In genomic region chr16:15654591-15654990, GRCh38 we compare ENCODE assay signal across 16 cellular contexts. TPM values are rescaled to one million over a fixed set of nuclear protein-coding genes. Genes with fewer than 3 reads are reported as not detected.
A peak's percentile ranks its signal among the peaks of the same experiment; 100 is the strongest.
DNase-seq lines count a peak whose midpoint lies in the region; ATAC-seq, FAIRE-seq and TF ChIP-seq lines count a peak whose summit lies in the region.
"Had no signal": no experiment of that assay in that cellular context is flagged by ENCODE, and none has a peak within 500 bp of the region (broad histone marks: within the 10 kb centered on the region; RNA-seq: fewer than 3 reads in every experiment).

No MANE protein-coding gene starts in this region.

- peaks cover 87% of the 10 kb centered on the region for H3K79me2 ChIP-seq in GM12878 (ENCODE audit: control insufficient read depth, insufficient read depth, low read length)

- TF ChIP-seq EP300 in GM12878 (IDR thresholded peaks at IDR 0.05; ENCODE audit: borderline replicate concordance in 1 of 2, control insufficient read depth in 1 of 2, low read depth in 2 of 2, low read length in 2 of 2) (no peak), sigmoid colon (IDR thresholded peaks at IDR 0.05) (no peak)

- POLR2A ChIA-PET in CD4-positive, alpha-beta memory T cell (lab: Charles Lee; ENCODE audit: partially characterized antibody) = interaction anchor here (0.6 kb wide), 1 partner anchor 351 kb away, joined by 4 read pairs; no protein-coding TSS in a partner anchor
- POLR2A ChIA-PET in IMR-90 (lab: Charles Lee; ENCODE audit: unreplicated experiment) (no interaction called here), GM12878 (lab: Charles Lee) (no interaction called here)

- CTCF ChIA-PET in CD4-positive, alpha-beta memory T cell (lab: Charles Lee; ENCODE audit: partially characterized antibody) = interaction anchor here (0.9 kb wide), 1 partner anchor 13 kb away, joined by 3 read pairs; no protein-coding TSS in a partner anchor
- CTCF ChIA-PET in IMR-90 (lab: Yijun Ruan, JAX) = interaction anchor here (0.6 kb wide), 1 partner anchor 116 kb away, joined by 4 read pairs; no protein-coding TSS in a partner anchor
- CTCF ChIA-PET in GM12878 (lab: Yijun Ruan, JAX) = interaction anchor here (2.5 kb wide), 1 partner anchor 12 kb away, joined by 14 read pairs; the partner anchor contains the start of gene MARF1

- no peaks in the 10 kb centered on the region for H3K27me3 Mint-ChIP-seq in CD4-positive, alpha-beta memory T cell
- H3K27me3 Mint-ChIP-seq: IgD-negative memory B cell had no signal

- no peak overlapping the region for H3K18ac ChIP-seq in IMR-90 (ENCODE audit: low read depth, low read length)

- peaks cover 73% of the 10 kb centered on the region for H3K4me1 ChIP-seq in CD4-positive, alpha-beta memory T cell (ENCODE audit: insufficient read depth, low read length)
- peaks cover 5% of the 10 kb centered on the region for H3K4me1 ChIP-seq in IMR-90 (ENCODE audit: control insufficient read depth, insufficient read depth, low read length)
- H3K4me1 ChIP-seq in GM12878 (ENCODE audit: control insufficient read depth, insufficient read depth, low read length) = peaks cover 31% of the 10 kb centered on the region
- H3K4me1 ChIP-seq in sigmoid colon = peaks cover 0 to 52% (median 38%) of the 10 kb centered on the region in 4 donors

- H2AK5ac ChIP-seq in IMR-90 (ENCODE audit: low read depth, low read length) = peak overlapping the region; percentile 20; the same call in 1 of the 2 replicates

- no peak overlapping the region for H3K4ac ChIP-seq in IMR-90 (ENCODE audit: low read depth, low read length)

- H3K4me2 ChIP-seq in IMR-90 (ENCODE audit: low read depth, low read length) (no peak overlapping the region), GM12878 (ENCODE audit: control insufficient read depth, insufficient read depth) (peak overlapping the region; percentile 1; the same call in 1 of the 2 replicates)
- H3K4me2 ChIP-seq: A549 had no signal

- no peak overlapping the region for H2BK20ac ChIP-seq in IMR-90 (ENCODE audit: low read depth, low read length)

- H3K27me3 ChIP-seq in CD4-positive, alpha-beta memory T cell (ENCODE audit: insufficient read depth, low read length) = no peaks in the 10 kb centered on the region
- H3K27me3 ChIP-seq in IMR-90 (ENCODE audit: control insufficient read depth, insufficient read depth, low read length) (no peaks in the 10 kb centered on the region), GM12878 (replicated peaks in 1 of 2; ENCODE audit: control insufficient read depth in 2 of 2, insufficient read depth in 2 of 2, low read length in 1 of 2) (no peaks in the 10 kb centered on the region), sigmoid colon (no peaks in the 10 kb centered on the region)

- H3K4me3 Mint-ChIP-seq in CD4-positive, alpha-beta memory T cell = no peak overlapping the region

- H2AK9ac ChIP-seq in IMR-90 (replicated peaks; ENCODE audit: low read depth, low read length, poor library complexity) = no peak overlapping the region

- ATAC-seq in IMR-90 (ENCODE audit: low read depth) = no peak
- no peak for ATAC-seq in GM12878
- no peak for ATAC-seq in HG03097 (IDR thresholded peaks at IDR 0.05; ENCODE audit: low FRiP score, unreplicated experiment)
- ATAC-seq: A549, HCT116 had no signal

- peaks cover 7% of the 10 kb centered on the region for H3K36me3 ChIP-seq in CD4-positive, alpha-beta memory T cell (ENCODE audit: insufficient read depth, low read length)
- H3K36me3 ChIP-seq in IMR-90 (ENCODE audit: control insufficient read depth, insufficient read depth, low read length) (no peaks in the 10 kb centered on the region), GM12878 (ENCODE audit: control insufficient read depth in 2 of 2, insufficient read depth in 2 of 2, low read length in 1 of 2) (peaks cover 0 to 15% of the 10 kb centered on the region in 2 experiments; a peak in 3 of 4 replicates), sigmoid colon (no peaks in the 10 kb centered on the region)

- peaks cover 42 to 75% (median 57%) of the 10 kb centered on the region in 4 donors for H3K4me1 Mint-ChIP-seq in CD4-positive, alpha-beta memory T cell

- H3K9me3 Mint-ChIP-seq in CD4-positive, alpha-beta memory T cell = no peaks in the 10 kb centered on the region
- H3K9me3 Mint-ChIP-seq: IgD-negative memory B cell had no signal

- no peak for TF ChIP-seq CTCF in IMR-90 (conservative IDR thresholded peaks at IDR 0.05; ENCODE audit: low read depth, low read length)
- TF ChIP-seq CTCF in GM12878 (IDR thresholded peaks at IDR 0.05 in 2 of 3, conservative IDR thresholded peaks at IDR 0.05 in 1 of 3; ENCODE audit: control insufficient read depth in 2 of 3, extremely low read depth in 1 of 3, insufficient read depth in 1 of 3, low read depth in 3 of 3, low read length in 3 of 3) = no peak
- TF ChIP-seq CTCF in sigmoid colon (IDR thresholded peaks at IDR 0.05) = no peak

- TF ChIP-seq RAD21 in IMR-90 (IDR thresholded peaks at IDR 0.05; ENCODE audit: low read length) = no peak
- TF ChIP-seq RAD21 in GM12878 (IDR thresholded peaks at IDR 0.05; ENCODE audit: insufficient read depth, low read depth, low read length) = no peak

- no peak overlapping the region for H2BK15ac ChIP-seq in IMR-90 (ENCODE audit: low read depth, low read length)

- H3K23ac ChIP-seq in IMR-90 (ENCODE audit: low read depth, low read length) = no peak overlapping the region

- no peak for TF ChIP-seq POLR2A in IMR-90 (IDR thresholded peaks at IDR 0.05; ENCODE audit: low read depth, low read length)
- TF ChIP-seq POLR2A in GM12878 (IDR thresholded peaks at IDR 0.05; ENCODE audit: low read depth, low read length) = no peak
- TF ChIP-seq POLR2A in sigmoid colon (IDR thresholded peaks at IDR 0.05) = no peak

- H2AFZ ChIP-seq in IMR-90 (replicated peaks; ENCODE audit: low read length, poor library complexity) (no peak overlapping the region), GM12878 (ENCODE audit: control insufficient read depth, low read depth, low read length) (no peak overlapping the region)
- H2AFZ ChIP-seq: GM23248 had no signal

- H3K79me1 ChIP-seq in IMR-90 (ENCODE audit: low read depth in 1 of 2, low read length in 2 of 2) = peaks cover 47 to 74% of the 10 kb centered on the region in 2 experiments

- H3K4me3 ChIP-seq in CD4-positive, alpha-beta memory T cell (ENCODE audit: low read length in 2 of 2) = no peak overlapping the region
- no peak overlapping the region for H3K4me3 ChIP-seq in IMR-90 (ENCODE audit: insufficient read depth, low read depth, low read length)
- no peak overlapping the region for H3K4me3 ChIP-seq in GM12878
- H3K4me3 ChIP-seq in sigmoid colon = no peak overlapping the region
- H3K4me3 ChIP-seq: A549 had no signal

- in situ Hi-C loops in IMR-90 (cut with MboI; ENCODE audit: low sequenced_read_pairs) = no loop called here
- in situ Hi-C loops in GM12878 (cut with MboI) = no loop called here

- peak overlapping the region in 5 of 7 donors; percentile 6 to 98 (median 47) for H3K27ac Mint-ChIP-seq in CD4-positive, alpha-beta memory T cell

- H3K27ac ChIP-seq in CD4-positive, alpha-beta memory T cell (ENCODE audit: low read depth, low read length) = no peak overlapping the region
- H3K27ac ChIP-seq in IMR-90 (ENCODE audit: insufficient read depth, low read length) (no peak overlapping the region), GM12878 (ENCODE audit: control insufficient read depth, insufficient read depth) (no peak overlapping the region), sigmoid colon (peak overlapping the region in 2 of 4 donors; percentile 16 to 98)
- H3K27ac ChIP-seq: A549, HL-60 had no signal

- H2BK120ac ChIP-seq in IMR-90 (ENCODE audit: low read depth, low read length) = no peak overlapping the region

- no peak overlapping the region for H2BK5ac ChIP-seq in IMR-90 (ENCODE audit: low read depth, low read length, poor library complexity, severe bottlenecking)

- SMC1A ChIA-PET in GM12878 (lab: Charles Lee; ENCODE audit: uncharacterized antibody, unreplicated experiment) = interaction anchor here (2.5 kb wide), 1 partner anchor 13 kb away, joined by 20 read pairs; the partner anchor contains the start of gene MARF1

- H3K9ac ChIP-seq in IMR-90 (ENCODE audit: low read depth, low read length) = no peak overlapping the region
- H3K9ac ChIP-seq in GM12878 (ENCODE audit: control insufficient read depth, insufficient read depth, low read length) = no peak overlapping the region
- H3K9ac ChIP-seq: GM23248 had no signal

- peaks cover 5 to 50% of the 10 kb centered on the region in 2 donors for H3K36me3 Mint-ChIP-seq in CD4-positive, alpha-beta memory T cell

- no peak for FAIRE-seq in GM12878 (lab: Jason Lieb, UNC)
- FAIRE-seq: A549, GM12891, H54 had no signal

- H3K14ac ChIP-seq in IMR-90 (replicated peaks; ENCODE audit: low read depth, low read length) = no peak overlapping the region

- RAD21 ChIA-PET in GM12878 (lab: Charles Lee; ENCODE audit: unreplicated experiment) = no interaction called here

- H4K8ac ChIP-seq in IMR-90 (ENCODE audit: low read depth in 2 of 2, low read length in 2 of 2) = no peak overlapping the region

- no peak overlapping the region for H4K5ac ChIP-seq in IMR-90 (ENCODE audit: low read depth, low read length)

- H3K9me1 ChIP-seq in IMR-90 (ENCODE audit: insufficient read depth, low read length) = peaks cover 25% of the 10 kb centered on the region

- no peak overlapping the region for H4K91ac ChIP-seq in IMR-90 (ENCODE audit: insufficient read depth, low read depth, low read length)

- 80% methylated on average over 1 of the region's 2 CpGs; no CpG with 5 or more reads in 1 of the 2 experiments for WGBS in IMR-90 (ENCODE audit: extremely low coverage in 2 of 2, insufficient read length in 1 of 2), 2 experiments
- 100% methylated on average over 1 of the region's 2 CpGs for WGBS in GM12878 (ENCODE audit: insufficient coverage, insufficient replicate concordance, low lambda C conversion rate, missing lambda C conversion rate)
- WGBS in sigmoid colon, 2 donors = 83 to 89% methylated on average over 2 of the region's 2 CpGs

- BruUV-seq in IMR-90 (replicated peaks; lab: Mats Ljungman, UMichigan) = no TSS peak
- TSS peak; percentile 25 for BruUV-seq in GM12878 (replicated peaks; lab: Mats Ljungman, UMichigan)

- no peak for DNase-seq in CD4-positive, alpha-beta memory T cell
- DNase-seq in IMR-90 = no peak
- no peak for DNase-seq in GM12878 (ENCODE audit: low read depth, low spot score)
- DNase-seq in sigmoid colon = peak; percentile 13
- DNase-seq in KG1 (lab: John Stamatoyannopoulos, UW) = no peak
- DNase-seq in effector CD4-positive, alpha-beta T cell = no peak
- DNase-seq: Calu3, DMS 273 treated with DMSO at 0.1 percent for 48 hours, GM23248 had no signal

- H4K20me1 ChIP-seq in IMR-90 (ENCODE audit: insufficient read depth, low read length) (peaks cover 58% of the 10 kb centered on the region), GM12878 (ENCODE audit: control insufficient read depth, insufficient read depth) (peaks cover 3% of the 10 kb centered on the region; the same call in 1 of the 2 replicates)

- H3K56ac ChIP-seq in IMR-90 (ENCODE audit: extremely low read depth, insufficient read depth, low read length) = no peak overlapping the region

- intact Hi-C loops in CD4-positive, alpha-beta memory T cell (cut with micrococcal nuclease) = no loop called here
- intact Hi-C loops in IMR-90 (cut with micrococcal nuclease) = loop anchor here (5.0 kb wide), 1 partner anchor 48 kb away; no protein-coding TSS in a partner anchor
- intact Hi-C loops in GM12878 (cut with micrococcal nuclease; ENCODE audit: unreplicated experiment) = no loop called here
- intact Hi-C loops in sigmoid colon (cut with DNase I) = loop anchor here (5.0 kb wide), 1 partner anchor 538 kb away; no protein-coding TSS in a partner anchor

- no peaks in the 10 kb centered on the region for H3K9me3 ChIP-seq in CD4-positive, alpha-beta memory T cell (ENCODE audit: control insufficient read depth in 1 of 2, low read length in 2 of 2)
- no peaks in the 10 kb centered on the region for H3K9me3 ChIP-seq in IMR-90 (ENCODE audit: control insufficient read depth, insufficient read depth, low read length)
- no peaks in the 10 kb centered on the region for H3K9me3 ChIP-seq in GM12878 (replicated peaks; ENCODE audit: control insufficient read depth, insufficient read depth, low read length)
- no peaks in the 10 kb centered on the region for H3K9me3 ChIP-seq in sigmoid colon
- H3K9me3 ChIP-seq: A549 had no signal

- dilution Hi-C loops in IMR-90 (cut with HindIII; ENCODE audit: low sequenced_read_pairs, unreplicated experiment) = no loop called here

RNA-seq across cellular contexts. Expression of gene NDE1, which starts 4.5 kb away (rescaled TPM):
- total RNA-seq in CD4-positive, alpha-beta memory T cell = 100 to 1,000 TPM; 124 to 128 TPM
- 10 to 100 TPM; 15.3 to 63.9 TPM for polyA plus RNA-seq in CD4-positive, alpha-beta memory T cell
- 29.2 and 34.4 TPM in 2 replicates for total RNA-seq in IMR-90 (2012; rRNA removed)
- polyA plus RNA-seq in IMR-90 (2012; rRNA removed) = 17.3 and 22.7 TPM in 2 replicates
- polyA plus RNA-seq in IMR-90 (2012; cell fraction: cytosol; rRNA removed) = 14.0 and 28.0 TPM in 2 replicates
- polyA plus RNA-seq in IMR-90 (2012; cell fraction: nucleus; rRNA removed; ENCODE audit: low replicate concordance) = 8.8 and 21.5 TPM in 2 replicates
- 114 and 115 TPM in 2 replicates for total RNA-seq in GM12878 (2013; cell fraction: nucleolus; rRNA removed)
- total RNA-seq in GM12878 (2014; rRNA removed) = 68.4 and 73.1 TPM in 2 replicates
- total RNA-seq in GM12878 (2014; rRNA removed; fragmentation: Illumina TruSeq; extraction: Trizol) = 89.0 and 92.8 TPM in 2 replicates
- total RNA-seq in GM12878 (2021) = 148 and 156 TPM in 2 replicates
- 32.2 TPM for polyA plus RNA-seq in GM12878 (2011; ENCODE audit: low read depth)
- polyA plus RNA-seq in GM12878 (2011; rRNA removed) = 47.9 and 51.1 TPM in 2 replicates
- polyA plus RNA-seq in GM12878 (2011; cell fraction: cytosol; rRNA removed) = 62.1 and 78.8 TPM in 2 replicates
- 34.2 and 47.9 TPM in 2 replicates for polyA plus RNA-seq in GM12878 (2011; cell fraction: nucleus; rRNA removed)
- polyA plus RNA-seq in GM12878 (2012) = 51.2 and 74.8 TPM in 2 replicates
- 105 and 106 TPM in 2 replicates for polyA plus RNA-seq in GM12878 (2014; fragmentation: Illumina TruSeq; extraction: Trizol)
- polyA plus RNA-seq in GM12878 (2014; fragmentation: Nextera tagmentation; extraction: Ambion mirVana) = 1 to 10 TPM; 5.7 to 7.4 TPM
- 82.8 and 92.7 TPM in 2 replicates for polyA plus RNA-seq in GM12878 (2014; rRNA removed)
- polyA plus RNA-seq in GM12878 (2016; fragmentation: Nextera tagmentation; extraction: Ambion mirVana) = 100 to 1,000 TPM in 1 of 2 experiments, 10 to 100 TPM in 1; 94.6 to 110 TPM
- polyA minus RNA-seq in GM12878 (2011; rRNA and poly(A)+ RNA removed) = 39.5 and 59.3 TPM in 2 replicates
- 40.0 and 49.7 TPM in 2 replicates for polyA minus RNA-seq in GM12878 (2011; cell fraction: cytosol; rRNA and poly(A)+ RNA removed)
- 20.6 and 44.3 TPM in 2 replicates for polyA minus RNA-seq in GM12878 (2011; cell fraction: nucleus; rRNA and poly(A)+ RNA removed)
- total RNA-seq in sigmoid colon = 10 to 100 TPM; 27.1 to 86.1 (median 35.3) TPM
- 10 to 100 TPM; 11.3 to 29.3 (median 13.8) TPM for polyA plus RNA-seq in sigmoid colon

RNA-seq across cellular contexts. Expression of gene MARF1, which starts 11.6 kb away (rescaled TPM):
- 100 to 1,000 TPM; 223 to 235 TPM for total RNA-seq in CD4-positive, alpha-beta memory T cell
- 10 to 100 TPM in 1 of 2 donors, 1 to 10 TPM in 1; 6.8 to 19.7 TPM for polyA plus RNA-seq in CD4-positive, alpha-beta memory T cell
- total RNA-seq in IMR-90 (2012; rRNA removed) (7.8 and 9.0 TPM in 2 replicates), GM12878 (2014; rRNA removed) (11.7 and 13.8 TPM in 2 replicates), GM12878 (2014; rRNA removed; fragmentation: Illumina TruSeq; extraction: Trizol) (13.0 and 13.5 TPM in 2 replicates), GM12878 (2021) (40.1 and 41.6 TPM in 2 replicates), sigmoid colon (10 to 100 TPM; 43.8 to 76.7 (median 54.8) TPM)
- polyA plus RNA-seq in IMR-90 (2012; rRNA removed) (11.5 and 12.9 TPM in 2 replicates), GM12878 (2011; rRNA removed) (21.4 and 24.1 TPM in 2 replicates), GM12878 (2014; fragmentation: Illumina TruSeq; extraction: Trizol) (23.8 and 27.7 TPM in 2 replicates), GM12878 (2014; fragmentation: Nextera tagmentation; extraction: Ambion mirVana) (1 to 10 TPM; 4.5 to 5.9 TPM), GM12878 (2014; rRNA removed) (19.1 and 20.7 TPM in 2 replicates), GM12878 (2016; fragmentation: Nextera tagmentation; extraction: Ambion mirVana) (10 to 100 TPM; 13.4 to 14.3 TPM), sigmoid colon (10 to 100 TPM; 13.8 to 25.1 (median 13.9) TPM)
- polyA plus RNA-seq in IMR-90 (2012; cell fraction: cytosol; rRNA removed) = 4.4 and 6.7 TPM in 2 replicates
- 13.5 and 38.8 TPM in 2 replicates for polyA plus RNA-seq in IMR-90 (2012; cell fraction: nucleus; rRNA removed; ENCODE audit: low replicate concordance)
- total RNA-seq in GM12878 (2013; cell fraction: nucleolus; rRNA removed) = 164 and 178 TPM in 2 replicates
- 21.0 TPM for polyA plus RNA-seq in GM12878 (2011; ENCODE audit: low read depth)
- polyA plus RNA-seq in GM12878 (2011; cell fraction: cytosol; rRNA removed) = 13.3 and 19.5 TPM in 2 replicates
- polyA plus RNA-seq in GM12878 (2011; cell fraction: nucleus; rRNA removed) = 75.8 and 83.5 TPM in 2 replicates
- 19.9 and 20.7 TPM in 2 replicates for polyA plus RNA-seq in GM12878 (2012)
- polyA minus RNA-seq in GM12878 (2011; rRNA and poly(A)+ RNA removed) = 27.6 and 60.3 TPM in 2 replicates
- polyA minus RNA-seq in GM12878 (2011; cell fraction: cytosol; rRNA and poly(A)+ RNA removed) = 13.4 and 13.9 TPM in 2 replicates
- 34.2 and 47.5 TPM in 2 replicates for polyA minus RNA-seq in GM12878 (2011; cell fraction: nucleus; rRNA and poly(A)+ RNA removed)

Comparison
In these comparisons a context has a peak if more than half of its experiments do, and no peak if none do; other contexts are left out.
1. intact Hi-C loops: an anchor here in IMR-90 (5.0 kb wide) and sigmoid colon (5.0 kb wide); none called in CD4-positive, alpha-beta memory T cell and GM12878.